In genomic region chr11:116507849-116508695, GRCh38 we compare ENCODE assay signal across 32 cellular contexts.
"Had no signal": no experiment of that assay in that cellular context is flagged by ENCODE, and none has a peak within 500 bp of the region (broad histone marks: within the 10 kb centered on the region; RNA-seq: fewer than 3 reads in every experiment).

No MANE protein-coding gene starts in this region.

- H3K9ac ChIP-seq: parathyroid adenoma had no signal

- H3K79me2 ChIP-seq: parathyroid adenoma had no signal

- H3K4me3 ChIP-seq: breast epithelium, dorsolateral prefrontal cortex, gastrocnemius medialis, psoas muscle, sigmoid colon, thyroid gland had no signal

- DNase-seq: activated CD4-positive, alpha-beta memory T cell treated with anti-CD3 and anti-CD28 coated beads for 36 hours; activated CD4-positive, alpha-beta T cell treated with anti-CD3 and anti-CD28 coated beads for 48 hours; activated gamma-delta T cell treated with Interleukin-2 at 50 U/mL for 16 hours; activated naive CD8-positive, alpha-beta T cell treated with anti-CD3 and anti-CD28 coated beads, Interleukin-2, amount 50 U/mL, for 24 hours; activated T-cell treated with anti-CD3 and anti-CD28 coated beads, Interleukin-2, amount 50 U/mL, for 4 hours; amygdala; dorsolateral prefrontal cortex; effector memory CD4-positive, alpha-beta T cell; erythroblast; gastrocnemius medialis; glutamatergic neuron; kidney; left colon; midbrain; naive thymus-derived CD4-positive, alpha-beta T cell; occipital lobe; psoas muscle; sigmoid colon; small intestine; stimulated activated CD4-positive, alpha-beta T cell treated with anti-CD3 and anti-CD28 coated beads, Interleukin-1b, Interleukin-23, amount 100 ng/mL, for 48 hours; stimulated activated CD4-positive, alpha-beta T cell treated with anti-CD3 and anti-CD28 coated beads, Interleukin-4, amount 100 ng/mL, for 4 hours; stimulated activated CD8-positive, alpha-beta memory T cell treated with anti-CD3 and anti-CD28 coated beads, Interleukin-4, amount 100 ng/mL, for 48 hours; stimulated activated naive CD8-positive, alpha-beta T cell treated with anti-CD3 and anti-CD28 coated beads, Interleukin-15, amount 100 ng/mL, for 72 hours; T-helper 1 cell; thyroid gland had no signal

- H3K27ac ChIP-seq: breast epithelium, dorsolateral prefrontal cortex, gastrocnemius medialis, parathyroid adenoma, psoas muscle, sigmoid colon, thyroid gland, VCaP had no signal

- ATAC-seq: activated naive CD8-positive, alpha-beta T cell treated with anti-CD3 and anti-CD28 coated beads, Interleukin-2, amount 50 U/mL, for 24 hours; activated T-cell treated with anti-CD3 and anti-CD28 coated beads, Interleukin-2, amount 50 U/mL, for 4 hours; activated T-helper 17 cell treated with anti-CD3 and anti-CD28 coated beads, Interleukin-2, amount 50 U/mL, for 72 hours; gastrocnemius medialis; left colon; naive thymus-derived CD4-positive, alpha-beta T cell; psoas muscle; stimulated activated memory B cell treated with anti-CD40 and anti-IgM and Interleukin-4, amounts not matched to agents 10 μg/mL and 1 μg/mL and 100 μg/mL, for 72 hours; stimulated activated naive CD8-positive, alpha-beta T cell treated with anti-CD3 and anti-CD28 coated beads, Interleukin-15, amount 100 ng/mL, for 72 hours had no signal

- H2AFZ ChIP-seq: parathyroid adenoma had no signal

- H3K36me3 ChIP-seq: breast epithelium, gastrocnemius medialis, sigmoid colon, thyroid gland had no signal

- H3K9me3 ChIP-seq: breast epithelium, gastrocnemius medialis, psoas muscle, sigmoid colon, thyroid gland had no signal

- FAIRE-seq: colon, kidney, small intestine, TTC549 had no signal

- H3K27me3 ChIP-seq: sigmoid colon, thyroid gland had no signal

- H3K4me1 ChIP-seq: breast epithelium, parathyroid adenoma, psoas muscle had no signal
